1 cellular context compared by ENCODE assay signal in genomic region chr7:6643915-6644625, GRCh38.
TF ChIP-seq lines count a peak whose summit lies in the region.

No MANE protein-coding gene starts in this region.

TF ChIP-seq in IMR-90, 13 proteins besides CTCF, POLR2A, EP300 and RAD21:
- TF ChIP-seq CEBPB (IDR thresholded peaks at IDR 0.05; ENCODE audit: low read depth, low read length) (no peak), RCOR1 (IDR thresholded peaks at IDR 0.05; ENCODE audit: insufficient replicate concordance, low read length) (no peak), MAFK (IDR thresholded peaks at IDR 0.05; ENCODE audit: low read depth, low read length) (no peak)
